1 cellular context compared by ENCODE assay signal in the genomic region with DNA sequence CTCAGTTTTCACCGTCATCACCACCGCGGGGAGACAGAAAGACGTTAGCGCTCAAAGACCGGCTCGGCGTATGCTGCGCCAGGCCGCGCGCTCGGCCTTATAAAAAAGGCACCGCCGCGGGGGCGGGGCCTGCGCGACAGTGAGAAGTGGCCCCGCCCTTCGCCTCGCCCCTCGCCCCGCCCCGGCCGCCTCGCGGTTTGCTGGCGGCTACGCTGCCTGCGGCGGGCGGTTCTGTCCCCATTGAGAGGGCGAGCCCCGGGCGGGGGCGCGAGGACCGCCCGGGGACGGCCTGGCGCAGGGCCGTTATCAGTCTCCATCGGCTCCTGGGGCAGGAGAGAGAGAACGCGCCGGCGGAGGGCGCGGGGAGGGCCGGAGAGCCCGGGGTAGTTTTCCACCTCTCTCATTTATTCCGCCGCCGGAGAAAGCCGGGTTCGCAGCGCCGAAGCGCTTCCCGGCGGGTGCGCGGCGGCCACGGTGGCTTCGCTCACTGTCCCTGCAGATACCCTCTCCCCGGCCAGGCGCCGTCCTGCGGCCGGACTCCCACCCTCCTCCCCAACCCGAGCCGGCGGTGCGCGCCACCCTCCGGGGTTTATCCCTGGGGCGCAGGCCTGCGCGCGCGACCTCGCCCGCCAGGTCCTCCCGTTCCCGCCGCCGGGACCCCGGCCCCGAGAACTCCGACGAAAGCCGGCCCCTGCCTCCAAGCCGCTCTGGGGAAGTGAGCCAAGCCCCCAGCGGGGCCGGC.
TF ChIP-seq lines count a peak whose summit lies in the region.

No MANE protein-coding gene starts in this region.

TF ChIP-seq in SK-N-SH treated with all-trans-retinoic acid at 6 μM for 48 hours, 23 proteins besides CTCF, POLR2A, EP300 and RAD21 (continued from another document):
- TF ChIP-seq, protein P1, sequence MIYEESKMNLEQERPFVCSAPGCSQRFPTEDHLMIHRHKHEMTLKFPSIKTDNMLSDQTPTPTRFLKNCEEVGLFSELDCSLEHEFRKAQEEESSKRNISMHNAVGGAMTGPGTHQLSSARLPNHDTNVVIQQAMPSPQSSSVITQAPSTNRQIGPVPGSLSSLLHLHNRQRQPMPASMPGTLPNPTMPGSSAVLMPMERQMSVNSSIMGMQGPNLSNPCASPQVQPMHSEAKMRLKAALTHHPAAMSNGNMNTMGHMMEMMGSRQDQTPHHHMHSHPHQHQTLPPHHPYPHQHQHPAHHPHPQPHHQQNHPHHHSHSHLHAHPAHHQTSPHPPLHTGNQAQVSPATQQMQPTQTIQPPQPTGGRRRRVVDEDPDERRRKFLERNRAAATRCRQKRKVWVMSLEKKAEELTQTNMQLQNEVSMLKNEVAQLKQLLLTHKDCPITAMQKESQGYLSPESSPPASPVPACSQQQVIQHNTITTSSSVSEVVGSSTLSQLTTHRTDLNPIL (CRISPR knock-in tag; IDR thresholded peaks at IDR 0.05; ENCODE audit: low read depth) = no peak
- TF ChIP-seq, protein P2, sequence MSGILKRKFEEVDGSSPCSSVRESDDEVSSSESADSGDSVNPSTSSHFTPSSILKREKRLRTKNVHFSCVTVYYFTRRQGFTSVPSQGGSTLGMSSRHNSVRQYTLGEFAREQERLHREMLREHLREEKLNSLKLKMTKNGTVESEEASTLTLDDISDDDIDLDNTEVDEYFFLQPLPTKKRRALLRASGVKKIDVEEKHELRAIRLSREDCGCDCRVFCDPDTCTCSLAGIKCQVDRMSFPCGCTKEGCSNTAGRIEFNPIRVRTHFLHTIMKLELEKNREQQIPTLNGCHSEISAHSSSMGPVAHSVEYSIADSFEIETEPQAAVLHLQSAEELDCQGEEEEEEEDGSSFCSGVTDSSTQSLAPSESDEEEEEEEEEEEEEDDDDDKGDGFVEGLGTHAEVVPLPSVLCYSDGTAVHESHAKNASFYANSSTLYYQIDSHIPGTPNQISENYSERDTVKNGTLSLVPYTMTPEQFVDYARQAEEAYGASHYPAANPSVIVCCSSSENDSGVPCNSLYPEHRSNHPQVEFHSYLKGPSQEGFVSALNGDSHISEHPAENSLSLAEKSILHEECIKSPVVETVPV (CRISPR knock-in tag; IDR thresholded peaks at IDR 0.05) = no peak
- TF ChIP-seq RARB (CRISPR knock-in tag; IDR thresholded peaks at IDR 0.05) = no peak
- no peak for TF ChIP-seq ARNTL (CRISPR knock-in tag; IDR thresholded peaks at IDR 0.05; ENCODE audit: borderline replicate concordance, low read depth)
- no peak for TF ChIP-seq TCF4 (CRISPR knock-in tag; IDR thresholded peaks at IDR 0.05; ENCODE audit: borderline replicate concordance)
- no peak; the same call in 1 of the 2 replicates for TF ChIP-seq TOX (CRISPR knock-in tag; IDR thresholded peaks at IDR 0.05; ENCODE audit: borderline replicate concordance)
- TF ChIP-seq OSR1 (CRISPR knock-in tag; IDR thresholded peaks at IDR 0.05) = no peak
- TF ChIP-seq BACH2 (CRISPR knock-in tag; IDR thresholded peaks at IDR 0.05; ENCODE audit: borderline replicate concordance) = no peak
- TF ChIP-seq ISL1 (CRISPR knock-in tag; IDR thresholded peaks at IDR 0.05) = no peak
